1 cellular context compared by ENCODE assay signal in the genomic region with DNA sequence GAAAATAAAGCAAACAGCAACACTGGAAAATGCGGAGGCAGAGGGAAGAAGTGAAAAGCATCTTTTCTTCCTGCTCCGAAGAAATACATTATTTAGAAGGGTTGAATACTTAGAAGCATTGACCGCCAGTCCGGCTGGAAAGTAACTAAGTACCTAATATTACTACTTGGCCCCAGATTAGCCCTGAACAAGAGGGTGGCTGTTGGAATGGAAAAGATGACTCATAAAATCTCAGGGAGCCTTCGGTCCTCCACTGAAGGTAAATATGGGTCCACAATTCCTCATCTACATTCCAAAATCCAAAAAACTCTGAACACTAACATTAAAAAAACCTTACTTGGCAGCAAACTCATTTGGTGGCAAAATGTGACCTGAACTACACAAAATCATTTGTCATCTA.
TF ChIP-seq lines count a peak whose summit lies in the region.

No MANE protein-coding gene starts in this region.

TF ChIP-seq in SK-N-SH treated with all-trans-retinoic acid at 6 μM for 48 hours, 23 proteins besides CTCF, POLR2A, EP300 and RAD21 (continued from another document):
- TF ChIP-seq PPARA (CRISPR knock-in tag; IDR thresholded peaks at IDR 0.05; ENCODE audit: borderline replicate concordance) (no peak), OSR1 (CRISPR knock-in tag; IDR thresholded peaks at IDR 0.05) (no peak)
TF ChIP-seq in SK-N-SH treated with all-trans-retinoic acid at 6 μM for 48 hours: peak in this region for 0.
